Comparison of ENCODE assay signal across 19 cellular contexts in the genomic region with DNA sequence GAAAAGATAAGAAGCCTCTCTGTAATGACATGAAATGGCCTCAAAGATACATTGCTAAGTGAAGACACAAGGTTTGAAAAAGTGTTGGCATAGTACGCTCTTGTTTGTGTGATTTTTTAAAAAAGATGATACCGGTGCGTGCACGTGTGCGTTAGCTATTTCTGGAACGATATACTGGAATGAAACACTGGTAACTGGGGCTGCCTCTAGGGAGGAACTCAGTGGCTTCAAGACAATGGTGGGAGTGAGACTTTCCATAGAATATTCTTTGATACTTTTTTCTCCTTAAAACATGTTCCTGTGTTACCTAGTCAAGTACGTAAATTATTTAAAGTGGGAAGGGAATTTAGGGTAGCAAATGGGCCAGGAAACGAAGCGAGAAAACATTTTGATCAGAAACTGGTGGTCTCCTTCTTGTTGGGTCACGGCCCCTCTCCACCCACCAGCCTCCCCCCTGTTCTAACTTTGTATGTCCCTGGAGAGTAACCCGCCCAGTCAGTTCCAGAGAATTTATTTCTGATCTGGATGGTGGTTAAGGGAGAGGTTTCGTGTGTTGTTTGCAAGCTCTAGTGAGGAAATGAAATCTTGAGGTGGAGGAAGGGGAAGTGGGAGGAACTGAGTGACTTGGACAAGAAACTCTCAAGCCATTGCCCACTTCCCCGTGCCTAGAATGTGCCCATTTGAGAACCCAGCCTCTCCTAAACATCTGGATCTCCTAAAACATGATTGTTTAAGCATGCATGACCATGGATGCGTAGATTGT. TPM values are rescaled to one million over a fixed set of nuclear protein-coding genes. Genes with fewer than 3 reads are reported as not detected.
DNase-seq lines count a peak whose midpoint lies in the region; ATAC-seq lines count a peak whose summit lies in the region.
"Had no signal": no experiment of that assay in that cellular context is flagged by ENCODE, and none has a peak within 500 bp of the region (broad histone marks: within the 10 kb centered on the region; RNA-seq: fewer than 3 reads in every experiment).

No MANE protein-coding gene starts in this region.

- ATAC-seq in left cardiac atrium (no peak), GM19455 (IDR thresholded peaks at IDR 0.05; ENCODE audit: unreplicated experiment) (no peak), GM18520 (IDR thresholded peaks at IDR 0.05; ENCODE audit: unreplicated experiment) (no peak)
- ATAC-seq in stimulated activated naive B cell treated with anti-CD40 and anti-IgM and Interleukin-4, amounts not matched to agents 10 μg/mL and 1 μg/mL and 100 μg/mL, for 72 hours (replicated peaks), result peak; percentile 78 to 82

- peak overlapping the region; percentile 39 to 54 for H3K4me3 Mint-ChIP-seq in stimulated activated naive B cell treated with anti-CD40 and anti-IgM and Interleukin-4, amounts not matched to agents 10 μg/mL and 1 μg/mL and 100 μg/mL, for 72 hours

- DNase-seq in cardiac septum (ENCODE audit: low spot score) (peak; percentile 47), left cardiac atrium (no peak), NOMO-1 treated with dmso at 0.1 percent for 144 hours (lab: John Stamatoyannopoulos, UW; ENCODE audit: unreplicated experiment) (peak; percentile 81), germinal center (ENCODE audit: low spot score) (peak; percentile 37), RKO (ENCODE audit: low spot score) (no peak)
- peak; percentile 79 for DNase-seq in stimulated activated naive B cell treated with anti-CD40 and anti-IgM and Interleukin-4, amounts not matched to agents 10 μg/mL and 1 μg/mL and 100 μg/mL, for 72 hours
- DNase-seq: activated CD4-positive, alpha-beta T cell treated with anti-CD3 and anti-CD28 coated beads, Interleukin-2, amount 50 U/mL, for 48 hours; activated naive CD4-positive, alpha-beta T cell treated with Interleukin-2 at 50 U/mL for 16 hours; foreskin melanocyte; NCI-H146; tibial artery had no signal

- peaks cover 66 to 93% of the 10 kb centered on the region in 2 donors for H3K4me1 Mint-ChIP-seq in stimulated activated naive B cell treated with anti-CD40 and anti-IgM and Interleukin-4, amounts not matched to agents 10 μg/mL and 1 μg/mL and 100 μg/mL, for 72 hours

- peaks cover under 1 to 23% of the 10 kb centered on the region in 2 donors for H3K36me3 Mint-ChIP-seq in stimulated activated naive B cell treated with anti-CD40 and anti-IgM and Interleukin-4, amounts not matched to agents 10 μg/mL and 1 μg/mL and 100 μg/mL, for 72 hours

- H3K27ac Mint-ChIP-seq in stimulated activated naive B cell treated with anti-CD40 and anti-IgM and Interleukin-4, amounts not matched to agents 10 μg/mL and 1 μg/mL and 100 μg/mL, for 72 hours, result peak overlapping the region; percentile 91

- intact Hi-C loops in cardiac septum (cut with DNase I), result no loop called here
- intact Hi-C loops in left cardiac atrium (cut with DNase I), result no loop called here

- no peaks in the 10 kb centered on the region for H3K27me3 Mint-ChIP-seq in stimulated activated naive B cell treated with anti-CD40 and anti-IgM and Interleukin-4, amounts not matched to agents 10 μg/mL and 1 μg/mL and 100 μg/mL, for 72 hours

- H3K9me3 Mint-ChIP-seq in stimulated activated naive B cell treated with anti-CD40 and anti-IgM and Interleukin-4, amounts not matched to agents 10 μg/mL and 1 μg/mL and 100 μg/mL, for 72 hours, result no peaks in the 10 kb centered on the region

RNA-seq across cellular contexts. Expression of a gene that starts 6.6 kb away (rescaled TPM):
- not detected for total RNA-seq in cardiac septum
- not detected for total RNA-seq in left cardiac atrium
- total RNA-seq: breast epithelium; mucosa of gallbladder; NCI-H460; pulmonary artery endothelial cell; RPMI7951; T-helper 2 cell treated with Interferon-gamma antibody and Interleukin-4, amounts not matched to agents 100 ng/mL and 5 ng/mL, for 36 hours had no signal

RNA-seq across cellular contexts. Expression of a gene that starts 59.5 kb away (rescaled TPM):
- 0.46 TPM for total RNA-seq in cardiac septum
- not detected for total RNA-seq in left cardiac atrium
- total RNA-seq: breast epithelium; NCI-H460; pulmonary artery endothelial cell; RPMI7951; T-helper 2 cell treated with Interferon-gamma antibody and Interleukin-4, amounts not matched to agents 100 ng/mL and 5 ng/mL, for 36 hours had no signal

Comparison
In these comparisons a context has a peak if more than half of its experiments do, and no peak if none do; other contexts are left out.
1. DNase-seq: peak in cardiac septum (single experiment), NOMO-1 treated with dmso at 0.1 percent for 144 hours (single experiment), germinal center (single experiment) and stimulated activated naive B cell treated with anti-CD40 and anti-IgM and Interleukin-4, amounts not matched to agents 10 μg/mL and 1 μg/mL and 100 μg/mL, for 72 hours (single experiment); none in left cardiac atrium (single experiment) and RKO (single experiment).
2. ATAC-seq: peak in stimulated activated naive B cell treated with anti-CD40 and anti-IgM and Interleukin-4, amounts not matched to agents 10 μg/mL and 1 μg/mL and 100 μg/mL, for 72 hours (2 of 2); none in left cardiac atrium (0 of 2), GM19455 (single experiment) and GM18520 (single experiment).